ENCODE assay signal across 15 cellular contexts in genomic region chr6:31287621-31288020, GRCh38. TPM values are rescaled to one million over a fixed set of nuclear protein-coding genes. Genes with fewer than 3 reads are reported as not detected.
A peak's percentile ranks its signal among the peaks of the same experiment; 100 is the strongest.
DNase-seq lines count a peak whose midpoint lies in the region; ATAC-seq, FAIRE-seq and TF ChIP-seq lines count a peak whose summit lies in the region.
"Had no signal": no experiment of that assay in that cellular context is flagged by ENCODE, and none has a peak within 500 bp of the region (broad histone marks: within the 10 kb centered on the region; RNA-seq: fewer than 3 reads in every experiment).

No MANE protein-coding gene starts in this region.

- TF ChIP-seq POLR2A in K562 (conservative IDR thresholded peaks at IDR 0.05) = no peak

- H3K4me3 ChIP-seq in K562 = no peak overlapping the region
- H3K4me3 ChIP-seq: GM23338 had no signal

- peaks cover 8% of the 10 kb centered on the region for H3K4me1 Mint-ChIP-seq in activated naive CD8-positive, alpha-beta T cell treated with anti-CD3 and anti-CD28 coated beads, Interleukin-2, amount 10 ng/mL, durations not matched to agents 7 days and 5 days
- no peaks in the 10 kb centered on the region for H3K4me1 Mint-ChIP-seq in activated naive CD8-positive, alpha-beta T cell treated with anti-CD3 and anti-CD28 coated beads for 36 hours

- in situ Hi-C loops in K562 (cut with MboI) = no loop called here

- no peaks in the 10 kb centered on the region for H3K79me2 ChIP-seq in K562 (ENCODE audit: control insufficient read depth, insufficient read depth, low read length)

- WGBS in K562 (ENCODE audit: insufficient coverage, low coverage, missing lambda C conversion rate) = 2% methylated on average over 4 of the region's 4 CpGs

- H3K4me1 ChIP-seq in K562 (replicated peaks in 1 of 2; ENCODE audit: control insufficient read depth in 2 of 2, insufficient read depth in 2 of 2, low read length in 2 of 2) = no peaks in the 10 kb centered on the region
- H3K4me1 ChIP-seq: Caco-2 had no signal

- H3K27ac Mint-ChIP-seq in activated naive CD8-positive, alpha-beta T cell treated with anti-CD3 and anti-CD28 coated beads, Interleukin-2, amount 10 ng/mL, durations not matched to agents 7 days and 5 days = peak overlapping the region; percentile 42
- no peak overlapping the region for H3K27ac Mint-ChIP-seq in activated naive CD8-positive, alpha-beta T cell treated with anti-CD3 and anti-CD28 coated beads for 36 hours
- H3K27ac Mint-ChIP-seq: CD8-positive, alpha-beta memory T cell; GM23338 had no signal

- TF ChIP-seq RAD21 in K562 (CRISPR knock-in tag; conservative IDR thresholded peaks at IDR 0.05 in 1 of 2, IDR thresholded peaks at IDR 0.05 in 1 of 2) = no peak

- no peak for FAIRE-seq in K562 (lab: Jason Lieb, UNC)

- POLR2A ChIA-PET in activated naive CD8-positive, alpha-beta T cell treated with anti-CD3 and anti-CD28 coated beads, Interleukin-2, amount 10 ng/mL, durations not matched to agents 7 days and 5 days (lab: Charles Lee) = interaction anchor here (1.0 kb wide), 1 partner anchor 25 kb away, joined by 3 read pairs; no protein-coding TSS in a partner anchor
- POLR2A ChIA-PET in K562 (lab: Yijun Ruan, JAX) = interaction anchor here (2.2 kb wide), 1 partner anchor 10 kb away, joined by 6 read pairs; no protein-coding TSS in a partner anchor

- H3K9ac ChIP-seq in K562 (ENCODE audit: insufficient read depth in 1 of 2, low read depth in 2 of 2, low read length in 2 of 2) = no peak overlapping the region

- no peaks in the 10 kb centered on the region for H3K36me3 ChIP-seq in K562 (ENCODE audit: control insufficient read depth, insufficient read depth, low read length)

- CTCF ChIA-PET in K562 (lab: Yijun Ruan, JAX; ENCODE audit: low intra/inter-chr PET ratio) = no interaction called here

- H3K9me3 ChIP-seq in K562 (replicated peaks; ENCODE audit: control insufficient read depth, insufficient read depth, low read depth, low read length) = no peaks in the 10 kb centered on the region
- H3K9me3 ChIP-seq: Caco-2 had no signal

- no peak overlapping the region for H2AFZ ChIP-seq in K562 (ENCODE audit: low read depth, low read length)
- H2AFZ ChIP-seq: GM23338 had no signal

- no peak for TF ChIP-seq CTCF in K562 (IDR thresholded peaks at IDR 0.05 in 2 of 3, conservative IDR thresholded peaks at IDR 0.05 in 1 of 3; ENCODE audit: insufficient read depth in 2 of 3, low read depth in 1 of 3, low read length in 3 of 3)

- no peak for DNase-seq in activated naive CD8-positive, alpha-beta T cell treated with anti-CD3 and anti-CD28 coated beads, Interleukin-2, amount 10 ng/mL, durations not matched to agents 7 days and 5 days
- DNase-seq in activated naive CD8-positive, alpha-beta T cell treated with anti-CD3 and anti-CD28 coated beads for 36 hours = no peak
- DNase-seq in OCI-M1 (lab: John Stamatoyannopoulos, UW) = peak; percentile 62
- DNase-seq in K562 (ENCODE audit: extremely low read depth in 1 of 4, low spot score in 3 of 4) = no peak
- DNase-seq in left colon = no peak
- no peak for DNase-seq in glomerular visceral epithelial cell (ENCODE audit: extremely low spot score)
- DNase-seq: Caco-2; CD8-positive, alpha-beta memory T cell; DND-41; GDM1; H7 had no signal

- TF ChIP-seq EP300 in K562 (IDR thresholded peaks at IDR 0.05; ENCODE audit: low read length) = no peak

- H3K27me3 ChIP-seq in K562 (ENCODE audit: control insufficient read depth in 2 of 2, insufficient read depth in 2 of 2, low read length in 2 of 2) = peaks cover 2 to 23% of the 10 kb centered on the region in 2 experiments

- H4K20me1 ChIP-seq in K562 (replicated peaks; ENCODE audit: control insufficient read depth, insufficient read depth, low read length) = no peaks in the 10 kb centered on the region

- H3K27me3 Mint-ChIP-seq in activated naive CD8-positive, alpha-beta T cell treated with anti-CD3 and anti-CD28 coated beads, Interleukin-2, amount 10 ng/mL, durations not matched to agents 7 days and 5 days = peaks cover 6% of the 10 kb centered on the region
- peaks cover 17% of the 10 kb centered on the region for H3K27me3 Mint-ChIP-seq in activated naive CD8-positive, alpha-beta T cell treated with anti-CD3 and anti-CD28 coated beads for 36 hours

- no peak overlapping the region for H3K27ac ChIP-seq in K562 (ENCODE audit: extremely low read depth, low read depth, low read length)
- H3K27ac ChIP-seq: HL-60 had no signal

- no TSS peak for BruUV-seq in K562 (replicated peaks; lab: Mats Ljungman, UMichigan)

- no peaks in the 10 kb centered on the region for H3K9me1 ChIP-seq in K562 (ENCODE audit: control insufficient read depth, insufficient read depth, low read length)

- H3K9me3 Mint-ChIP-seq in activated naive CD8-positive, alpha-beta T cell treated with anti-CD3 and anti-CD28 coated beads, Interleukin-2, amount 10 ng/mL, durations not matched to agents 7 days and 5 days = no peaks in the 10 kb centered on the region
- H3K9me3 Mint-ChIP-seq in activated naive CD8-positive, alpha-beta T cell treated with anti-CD3 and anti-CD28 coated beads for 36 hours = no peaks in the 10 kb centered on the region
- H3K9me3 Mint-ChIP-seq: CD8-positive, alpha-beta memory T cell; GM23338 had no signal

- H3K36me3 Mint-ChIP-seq in activated naive CD8-positive, alpha-beta T cell treated with anti-CD3 and anti-CD28 coated beads, Interleukin-2, amount 10 ng/mL, durations not matched to agents 7 days and 5 days = no peaks in the 10 kb centered on the region
- H3K36me3 Mint-ChIP-seq in activated naive CD8-positive, alpha-beta T cell treated with anti-CD3 and anti-CD28 coated beads for 36 hours = no peaks in the 10 kb centered on the region
- H3K36me3 Mint-ChIP-seq: CD14-positive monocyte had no signal

- H3K4me3 Mint-ChIP-seq in activated naive CD8-positive, alpha-beta T cell treated with anti-CD3 and anti-CD28 coated beads, Interleukin-2, amount 10 ng/mL, durations not matched to agents 7 days and 5 days = no peak overlapping the region
- no peak overlapping the region for H3K4me3 Mint-ChIP-seq in activated naive CD8-positive, alpha-beta T cell treated with anti-CD3 and anti-CD28 coated beads for 36 hours
- H3K4me3 Mint-ChIP-seq: CD14-positive monocyte; CD8-positive, alpha-beta memory T cell; GM23338 had no signal

- intact Hi-C loops in K562 (cut with micrococcal nuclease) (no loop called here), left colon (cut with DNase I, micrococcal nuclease) (no loop called here)

- no peak for ATAC-seq in activated naive CD8-positive, alpha-beta T cell treated with anti-CD3 and anti-CD28 coated beads, Interleukin-2, amount 10 ng/mL, durations not matched to agents 7 days and 5 days (ENCODE audit: low read depth)
- ATAC-seq in K562 (no peak), left colon (no peak), GM19463 (IDR thresholded peaks at IDR 0.05; ENCODE audit: unreplicated experiment) (no peak)
- ATAC-seq: GM23338 had no signal

- no peak overlapping the region for H3K4me2 ChIP-seq in K562 (ENCODE audit: insufficient read depth, low read length)
- H3K4me2 ChIP-seq: GM23338 had no signal

TF ChIP-seq in K562, 482 proteins besides CTCF, POLR2A, EP300 and RAD21:
- TF ChIP-seq ZNF263 (CRISPR knock-in tag; IDR thresholded peaks at IDR 0.05; ENCODE audit: borderline replicate concordance) (0 out of 2 replicates have a peak, but pooled peaks have one; percentile 26), ZNF668 (CRISPR knock-in tag; IDR thresholded peaks at IDR 0.05) (no peak)
TF ChIP-seq in K562: peak in this region for 1.

RNA-seq across cellular contexts. Expression of gene HLA-C, which starts 15.7 kb away (rescaled TPM):
- total RNA-seq in activated naive CD8-positive, alpha-beta T cell treated with anti-CD3 and anti-CD28 coated beads, Interleukin-2, amount 10 ng/mL, durations not matched to agents 7 days and 5 days = 1,000 to 10,000 TPM; 1,328 to 1,360 TPM
- total RNA-seq in activated naive CD8-positive, alpha-beta T cell treated with anti-CD3 and anti-CD28 coated beads for 36 hours = 100 to 1,000 TPM; 736 to 755 TPM
- 1.8 and 3.2 TPM in 2 replicates for total RNA-seq in K562 (2011; cell fraction: chromatin; rRNA removed; ENCODE audit: low replicate concordance)
- 2.8 and 4.5 TPM in 2 replicates for total RNA-seq in K562 (2011; cell fraction: nucleolus; rRNA removed)
- total RNA-seq in K562 (2011; cell fraction: nucleoplasm; rRNA removed) = 2.6 and 5.0 TPM in 2 replicates
- total RNA-seq in K562 (2014; rRNA removed) = 1.7 and 2.4 TPM in 2 replicates
- 0.36 and 0.51 TPM in 2 replicates for total RNA-seq in K562 (2014; rRNA removed; fragmentation: Illumina TruSeq; extraction: Trizol)
- total RNA-seq in K562 (2015; rRNA removed; fragmentation: Illumina TruSeq; extraction: Trizol) = 0.57 and 1.0 TPM in 2 replicates
- 4.9 and 5.3 TPM in 2 replicates for total RNA-seq in K562 (2021)
- polyA plus RNA-seq in K562 (2011; rRNA removed) = 0.83 and 1.7 TPM in 2 replicates
- 0.47 and 1.8 TPM in 2 replicates for polyA plus RNA-seq in K562 (2011; cell fraction: cytosol; rRNA removed)
- 1.7 and 6.2 TPM in 2 replicates for polyA plus RNA-seq in K562 (2011; cell fraction: nucleus; rRNA removed)
- polyA plus RNA-seq in K562 (2012) = 2.6 and 4.8 TPM in 2 replicates
- 1.1 and 1.2 TPM in 2 replicates for polyA plus RNA-seq in K562 (2014; fragmentation: Illumina TruSeq; extraction: Trizol)
- under 1 TPM; 0.23 to 0.25 TPM for polyA plus RNA-seq in K562 (2014; fragmentation: Nextera tagmentation; extraction: Ambion mirVana)
- 1.4 and 2.4 TPM in 2 replicates for polyA plus RNA-seq in K562 (2014; rRNA removed)
- 0.42 and 0.51 TPM in 2 replicates for polyA minus RNA-seq in K562 (2011; rRNA and poly(A)+ RNA removed)
- 2.6 and 6.4 TPM in 2 replicates for polyA minus RNA-seq in K562 (2011; cell fraction: cytosol; rRNA and poly(A)+ RNA removed)
- polyA minus RNA-seq in K562 (2011; cell fraction: nucleus; rRNA and poly(A)+ RNA removed) = 0.40 and 0.56 TPM in 2 replicates
- total RNA-seq in left colon = 1,000 to 10,000 TPM; 1,163 to 1,296 TPM

Comparison
In these comparisons a context has a peak if more than half of its experiments do, and no peak if none do; other contexts are left out.
1. RNA of gene HLA-C, which starts 15.7 kb away (total RNA-seq): 1,328 to 1,360 TPM in activated naive CD8-positive, alpha-beta T cell treated with anti-CD3 and anti-CD28 coated beads, Interleukin-2, amount 10 ng/mL, durations not matched to agents 7 days and 5 days, 1,163 to 1,296 TPM in left colon and 736 to 755 TPM in activated naive CD8-positive, alpha-beta T cell treated with anti-CD3 and anti-CD28 coated beads for 36 hours; 0.36 to 5.3 TPM in K562; every median in the first group is over 100 times any median in the second.